ENCODE assay signal across 26 cellular contexts in genomic region chr3:70631716-70632307, GRCh38.
DNase-seq lines count a peak whose midpoint lies in the region; TF ChIP-seq lines count a peak whose summit lies in the region.
"Had no signal": no experiment of that assay in that cellular context is flagged by ENCODE, and none has a peak within 500 bp of the region (broad histone marks: within the 10 kb centered on the region; RNA-seq: fewer than 3 reads in every experiment).

No MANE protein-coding gene starts in this region.

- in situ Hi-C loops in SK-MEL-5 (cut with HindIII; ENCODE audit: low pct_unique_long_range_greater_than_20kb, low sequenced_read_pairs) = no loop called here
- in situ Hi-C loops in GM13977 (cut with MboI; ENCODE audit: low pct_unique_long_range_greater_than_20kb, low sequenced_read_pairs, unreplicated experiment) = no loop called here

- H3K14ac ChIP-seq in H9 (ENCODE audit: insufficient read depth, low read length) = no peak overlapping the region

- DNase-seq in H9 (peak; percentile 72), SK-MEL-5 (ENCODE audit: low read depth, low spot score) (peak; percentile 2), foreskin melanocyte (peak; percentile 13), nephron progenitor cell (no peak), GM13977 (ENCODE audit: low spot score) (no peak), NCI-H1048 (lab: John Stamatoyannopoulos, UW) (no peak)
- DNase-seq in activated T-cell treated with anti-CD3 and anti-CD28 coated beads, Interleukin-2, amount 50 U/mL, for 1 hour = no peak
- DNase-seq: AML-193; CD4-positive, alpha-beta memory T cell; COR-L47; GF-D8; HCEC 1CT; IMR-90; KG1; NCI-H1092; NCI-H1417 treated with DMSO at 0.1 percent for 48 hours; NCI-H187; NCI-H446 treated with DMSO at 0.1 percent for 48 hours; NCI-H526 treated with DMSO at 0.1 percent for 48 hours; OCI-M1; Peyer's patch; SHP77 treated with DMSO at 0.1 percent for 48 hours had no signal

- no peaks in the 10 kb centered on the region for H3K79me1 ChIP-seq in H9 (ENCODE audit: insufficient read depth, low read depth, low read length, poor library complexity, severe bottlenecking)

- H3K9me3 Mint-ChIP-seq in H9 (no peaks in the 10 kb centered on the region; a peak in 2 of 5 replicates), nephron progenitor cell (no peaks in the 10 kb centered on the region)
- H3K9me3 Mint-ChIP-seq: CD4-positive, alpha-beta memory T cell; T-helper 1 cell treated with Interleukin-12 subunit alpha and Interleukin-12 subunit beta and Interleukin-4 antibody, amounts not matched to agents 30 μg/mL and 1 μg/mL, for 36 hours had no signal

- H2BK20ac ChIP-seq in H9 (ENCODE audit: low read depth, low read length, poor library complexity, severe bottlenecking) = no peak overlapping the region

- H2AFZ ChIP-seq in H9 (ENCODE audit: low read length) = no peak overlapping the region

- H3K79me2 ChIP-seq in H9 (ENCODE audit: insufficient read depth, low read length) = no peaks in the 10 kb centered on the region

- no peak overlapping the region for H3K9ac ChIP-seq in H9 (ENCODE audit: extremely low read depth, insufficient read length, low read length)
- H3K9ac ChIP-seq: BLaER1 treated with 17β-estradiol and CSF1 and Interleukin-3, amounts not matched to agents 10 nM and 100 nM had no signal

- no peaks in the 10 kb centered on the region for H3K27me3 ChIP-seq in H9 (ENCODE audit: insufficient read depth, low read length)
- H3K27me3 ChIP-seq: BLaER1 treated with 17β-estradiol and CSF1 and Interleukin-3, amounts not matched to agents 10 nM and 100 nM; Peyer's patch had no signal

- no peak overlapping the region for H3K18ac ChIP-seq in H9 (ENCODE audit: insufficient read length, low read depth, low read length)

- no peak overlapping the region for H3T11ph ChIP-seq in H9 (ENCODE audit: low read length)

- no peak overlapping the region for H3K23ac ChIP-seq in H9 (ENCODE audit: insufficient read length, low read depth, low read length)

- H3K4me1 Mint-ChIP-seq in H9 (peaks cover 16 to 20% of the 10 kb centered on the region in 2 experiments), nephron progenitor cell (no peaks in the 10 kb centered on the region)
- H3K4me1 Mint-ChIP-seq: CD4-positive, alpha-beta memory T cell had no signal

- H3K27ac ChIP-seq in H9 (ENCODE audit: insufficient read length, low read depth, low read length) = no peak overlapping the region
- H3K27ac ChIP-seq: A549; BLaER1 treated with 17β-estradiol and CSF1 and Interleukin-3, amounts not matched to agents 10 nM and 100 nM; Peyer's patch; SK-N-MC had no signal

- no peak overlapping the region for H4K8ac ChIP-seq in H9 (replicated peaks; ENCODE audit: insufficient read length, low read depth, low read length)

- H2AK5ac ChIP-seq in H9 (ENCODE audit: insufficient read length, low read length) = no peak overlapping the region

- no peaks in the 10 kb centered on the region; the same call in 1 of the 2 replicates for H3K4me1 ChIP-seq in H9 (ENCODE audit: insufficient read depth, low read length)
- H3K4me1 ChIP-seq: A549; BLaER1 treated with 17β-estradiol and CSF1 and Interleukin-3, amounts not matched to agents 10 nM and 100 nM; Peyer's patch had no signal

- H2BK5ac ChIP-seq in H9 (ENCODE audit: insufficient read length, low read length) = no peak overlapping the region

- H2BK120ac ChIP-seq in H9 (ENCODE audit: low read depth, low read length, poor library complexity, severe bottlenecking) = no peak overlapping the region

- no peak overlapping the region for H3K56ac ChIP-seq in H9 (ENCODE audit: insufficient read length, low read depth, low read length)

- H3K36me3 Mint-ChIP-seq in H9 (ENCODE audit: insufficient read depth in 1 of 3, low read depth in 3 of 3) (no peaks in the 10 kb centered on the region), nephron progenitor cell (ENCODE audit: low read depth) (no peaks in the 10 kb centered on the region)
- H3K36me3 Mint-ChIP-seq: CD4-positive, alpha-beta memory T cell had no signal

- H3K9me3 ChIP-seq in H9 (ENCODE audit: control insufficient read depth, low read depth, low read length) = no peaks in the 10 kb centered on the region
- H3K9me3 ChIP-seq: A549; BLaER1 treated with 17β-estradiol and CSF1 and Interleukin-3, amounts not matched to agents 10 nM and 100 nM; Peyer's patch had no signal

- no peak overlapping the region for H3K4me2 ChIP-seq in H9 (ENCODE audit: insufficient read depth, insufficient read length, low read length)
- H3K4me2 ChIP-seq: A549; BLaER1 treated with 17β-estradiol and CSF1 and Interleukin-3, amounts not matched to agents 10 nM and 100 nM had no signal

- H3K23me2 ChIP-seq in H9 (ENCODE audit: insufficient read length, low read depth, low read length, poor library complexity, severe bottlenecking) = no peaks in the 10 kb centered on the region

- peaks cover 27% of the 10 kb centered on the region for H3K27me3 Mint-ChIP-seq in H9 (ENCODE audit: low read depth)
- H3K27me3 Mint-ChIP-seq in nephron progenitor cell (ENCODE audit: low read depth, poor library complexity) = peaks cover 3% of the 10 kb centered on the region

- H4K5ac ChIP-seq in H9 (ENCODE audit: insufficient read length, low read depth, low read length) = no peak overlapping the region

- no peak overlapping the region for H3K4ac ChIP-seq in H9 (ENCODE audit: low read depth, low read length)

- H3K27ac Mint-ChIP-seq in H9 = no peak overlapping the region; a peak in 1 of 7 replicates
- peak overlapping the region; percentile 36 for H3K27ac Mint-ChIP-seq in nephron progenitor cell
- H3K27ac Mint-ChIP-seq: CD4-positive, alpha-beta memory T cell; T-helper 1 cell treated with Interleukin-12 subunit alpha and Interleukin-12 subunit beta and Interleukin-4 antibody, amounts not matched to agents 30 μg/mL and 1 μg/mL, for 36 hours had no signal

- TF ChIP-seq CTCF in H9 (conservative IDR thresholded peaks at IDR 0.05) = no peak
- TF ChIP-seq CTCF in nephron progenitor cell (IDR thresholded peaks at IDR 0.05) = no peak
- TF ChIP-seq CTCF in GM13977 (IDR thresholded peaks at IDR 0.05; ENCODE audit: extremely low read depth, insufficient read depth, missing control alignments) = no peak

- no peak overlapping the region for H2BK12ac ChIP-seq in H9 (ENCODE audit: insufficient read length, low read depth, low read length)

- no peaks in the 10 kb centered on the region for H4K20me1 ChIP-seq in H9 (ENCODE audit: control insufficient read depth, insufficient read depth, insufficient read length)
- H4K20me1 ChIP-seq: BLaER1 treated with 17β-estradiol and CSF1 and Interleukin-3, amounts not matched to agents 10 nM and 100 nM had no signal

- H3K4me3 Mint-ChIP-seq in H9 = no peak overlapping the region; a peak in 1 of 5 replicates
- H3K4me3 Mint-ChIP-seq in nephron progenitor cell = no peak overlapping the region
- H3K4me3 Mint-ChIP-seq: CD4-positive, alpha-beta memory T cell; T-helper 1 cell treated with Interleukin-12 subunit alpha and Interleukin-12 subunit beta and Interleukin-4 antibody, amounts not matched to agents 30 μg/mL and 1 μg/mL, for 36 hours had no signal

- H4K91ac ChIP-seq in H9 (ENCODE audit: insufficient read length, low read depth, low read length) = no peak overlapping the region

- WGBS in H9 (ENCODE audit: extremely low coverage, insufficient read length, low lambda C conversion rate) = no CpG with 5 or more reads among the region's 4 CpGs

- H2BK15ac ChIP-seq in H9 (ENCODE audit: low read depth, low read length) = no peak overlapping the region

Comparison
In these comparisons a context has a peak if more than half of its experiments do, and no peak if none do; other contexts are left out.
1. DNase-seq: peak in H9 (single experiment), SK-MEL-5 (single experiment) and foreskin melanocyte (single experiment); none in nephron progenitor cell (single experiment), activated T-cell treated with anti-CD3 and anti-CD28 coated beads, Interleukin-2, amount 50 U/mL, for 1 hour (single experiment), GM13977 (single experiment) and NCI-H1048 (single experiment).